In the genomic region with DNA sequence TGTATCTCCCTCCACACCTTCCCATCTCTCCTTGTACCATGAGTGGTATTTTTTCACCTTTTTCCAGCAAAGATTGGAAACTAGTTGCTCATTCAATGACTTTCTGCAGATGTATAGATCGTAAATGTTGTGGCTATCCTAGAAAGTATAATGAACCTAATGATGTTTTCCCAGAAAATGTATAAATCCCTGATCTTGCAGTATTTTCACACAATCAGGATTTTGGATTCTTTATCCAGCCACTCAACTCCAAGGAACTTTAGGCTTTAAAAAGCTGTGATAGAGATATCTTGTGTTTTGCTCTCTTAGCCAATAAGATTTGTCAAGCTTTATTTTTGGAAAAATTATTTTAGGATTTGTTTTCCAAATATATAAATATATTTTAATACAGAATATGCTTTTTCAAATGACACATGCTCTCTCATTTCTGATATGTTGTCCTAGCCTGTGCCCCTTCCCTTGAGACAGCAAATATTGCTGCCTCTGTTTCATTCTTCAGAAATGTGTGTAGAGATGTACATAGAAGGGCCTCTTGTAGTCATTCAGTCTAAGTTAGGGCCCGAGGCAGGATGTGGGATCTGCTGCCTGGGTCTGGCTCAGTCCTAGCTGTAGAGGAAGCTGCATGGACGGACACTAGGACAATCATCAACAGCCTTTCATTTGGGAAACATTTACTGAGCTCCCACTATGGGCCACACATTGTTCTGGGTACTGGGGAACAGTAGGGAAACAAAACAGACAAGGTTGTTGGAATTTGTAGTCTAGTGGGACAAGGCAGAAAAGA, we compare ENCODE assay signal across 37 cellular contexts.
DNase-seq lines count a peak whose midpoint lies in the region; ATAC-seq, FAIRE-seq and TF ChIP-seq lines count a peak whose summit lies in the region.
"Had no signal": no experiment of that assay in that cellular context is flagged by ENCODE, and none has a peak within 500 bp of the region (broad histone marks: within the 10 kb centered on the region; RNA-seq: fewer than 3 reads in every experiment).

No MANE protein-coding gene starts in this region.

- intact Hi-C loops in kidney (cut with DNase I): no loop called here

- peaks cover 4% of the 10 kb centered on the region; the same call in 1 of the 2 replicates for H3K36me3 Mint-ChIP-seq in WTC11
- no peaks in the 10 kb centered on the region for H3K36me3 Mint-ChIP-seq in endothelial cell (ENCODE audit: low read depth, unreplicated experiment)
- no peaks in the 10 kb centered on the region for H3K36me3 Mint-ChIP-seq in osteocyte (ENCODE audit: unreplicated experiment)
- H3K36me3 Mint-ChIP-seq: activated naive CD8-positive, alpha-beta T cell treated with anti-CD3 and anti-CD28 coated beads, Interleukin-2, amount 10 ng/mL, durations not matched to agents 7 days and 5 days; CD8-positive, alpha-beta memory T cell; natural killer cell had no signal

- no peak overlapping the region for H3K4me3 ChIP-seq in kidney (ENCODE audit: low read length in 2 of 2)
- H3K4me3 ChIP-seq: esophagus muscularis mucosa, lung, mucosa of descending colon, ovary, testis, vagina had no signal

- no peaks in the 10 kb centered on the region for H3K9me3 ChIP-seq in kidney (ENCODE audit: control insufficient read depth in 1 of 2, low read length in 2 of 2)
- H3K9me3 ChIP-seq: BE2C, esophagus muscularis mucosa, mucosa of descending colon, ovary, testis, vagina had no signal

- no peaks in the 10 kb centered on the region for H3K4me1 ChIP-seq in kidney (ENCODE audit: control insufficient read depth in 1 of 2, insufficient read depth in 1 of 2, low read depth in 1 of 2, low read length in 2 of 2)
- H3K4me1 ChIP-seq: BE2C, testis had no signal

- H3K36me3 ChIP-seq in kidney (ENCODE audit: control insufficient read depth in 1 of 2, insufficient read depth in 2 of 2, low read length in 2 of 2): no peaks in the 10 kb centered on the region
- H3K36me3 ChIP-seq: BE2C, esophagus muscularis mucosa, ovary, vagina, WERI-Rb-1 had no signal

- no peak for FAIRE-seq in HTR-8/SVneo (lab: Jason Lieb, UNC)
- no peak for FAIRE-seq in kidney (lab: Jason Lieb, UNC)
- FAIRE-seq: frontal cortex, G401.6, RCC 7860, small intestine had no signal

- CTCF ChIA-PET in WTC11 (lab: Charles Lee): interaction anchor here (0.5 to 1.5 kb wide), 6 partner anchors 16 to 211 kb away, joined by 3 to 4 read pairs (median 3); no protein-coding TSS in a partner anchor

- H3K27me3 Mint-ChIP-seq in WTC11 (ENCODE audit: low read depth) (peaks cover 21% of the 10 kb centered on the region), endothelial cell (ENCODE audit: unreplicated experiment) (peaks cover 16% of the 10 kb centered on the region), osteocyte (ENCODE audit: unreplicated experiment) (peaks cover 3% of the 10 kb centered on the region)

- peak overlapping the region; percentile 42; the same call in 1 of the 2 replicates for H3K4me3 Mint-ChIP-seq in WTC11
- no peak overlapping the region for H3K4me3 Mint-ChIP-seq in endothelial cell (ENCODE audit: unreplicated experiment)
- H3K4me3 Mint-ChIP-seq in osteocyte (ENCODE audit: unreplicated experiment): peak overlapping the region; percentile 11
- H3K4me3 Mint-ChIP-seq: activated CD4-positive, alpha-beta T cell treated with anti-CD3 and anti-CD28 coated beads, Interleukin-2, amount 10 ng/mL, durations not matched to agents 7 days and 5 days; activated naive CD8-positive, alpha-beta T cell treated with anti-CD3 and anti-CD28 coated beads, Interleukin-2, amount 10 ng/mL, durations not matched to agents 7 days and 5 days; central memory CD8-positive, alpha-beta T cell; natural killer cell; stimulated activated naive CD8-positive, alpha-beta T cell treated with anti-CD3 and anti-CD28 coated beads, Interleukin-15, Interleukin-2, amounts not matched to agents 100 ng/mL and 50 ng/mL, for 24 hours had no signal

- POLR2A ChIA-PET in WTC11 (lab: Charles Lee): no interaction called here

- no peak overlapping the region for H3K27ac Mint-ChIP-seq in WTC11
- H3K27ac Mint-ChIP-seq in endothelial cell (ENCODE audit: unreplicated experiment): peak overlapping the region; percentile 4
- no peak overlapping the region for H3K27ac Mint-ChIP-seq in osteocyte (ENCODE audit: unreplicated experiment)
- H3K27ac Mint-ChIP-seq: activated CD4-positive, alpha-beta T cell treated with anti-CD3 and anti-CD28 coated beads, Interleukin-2, amount 10 ng/mL, durations not matched to agents 7 days and 5 days; activated naive CD8-positive, alpha-beta T cell treated with anti-CD3 and anti-CD28 coated beads, Interleukin-2, amount 10 ng/mL, durations not matched to agents 7 days and 5 days; CD8-positive, alpha-beta memory T cell; natural killer cell; stimulated activated naive CD8-positive, alpha-beta T cell treated with anti-CD3 and anti-CD28 coated beads, Interleukin-15, Interleukin-2, amounts not matched to agents 100 ng/mL and 50 ng/mL, for 24 hours had no signal

- TF ChIP-seq CTCF in WTC11 (IDR thresholded peaks at IDR 0.05) (no peak), endothelial cell (IDR thresholded peaks at IDR 0.05; ENCODE audit: unreplicated experiment) (no peak), osteocyte (IDR thresholded peaks at IDR 0.05) (no peak), kidney (IDR thresholded peaks at IDR 0.05; ENCODE audit: borderline replicate concordance, extremely low read depth, insufficient read depth) (no peak)

- H3K4me1 Mint-ChIP-seq in WTC11 (peaks cover 69% of the 10 kb centered on the region), endothelial cell (ENCODE audit: unreplicated experiment) (peaks cover 13% of the 10 kb centered on the region), osteocyte (ENCODE audit: unreplicated experiment) (peaks cover 33% of the 10 kb centered on the region)

- no peak overlapping the region for H3K9ac ChIP-seq in kidney (ENCODE audit: low read length in 2 of 2)

- ATAC-seq in WTC11 (no peak), GM21447 (IDR thresholded peaks at IDR 0.05; ENCODE audit: unreplicated experiment) (no peak)
- ATAC-seq: mucosa of descending colon, natural killer cell had no signal

- H3K27ac ChIP-seq in kidney (ENCODE audit: low read depth in 2 of 2, low read length in 2 of 2): no peak overlapping the region
- H3K27ac ChIP-seq: esophagus muscularis mucosa, ovary, testis, vagina, WERI-Rb-1 had no signal

- DNase-seq in EH (ENCODE audit: low read depth): peak; percentile 60
- no peak for DNase-seq in WTC11 (ENCODE audit: low spot score)
- DNase-seq in endothelial cell (ENCODE audit: low spot score): no peak
- no peak for DNase-seq in osteocyte (ENCODE audit: extremely low spot score, unreplicated experiment)
- DNase-seq in HTR-8/SVneo (ENCODE audit: insufficient read length, low spot score): no peak
- DNase-seq in NCI-H128 (lab: John Stamatoyannopoulos, UW; ENCODE audit: unreplicated experiment): no peak
- no peak for DNase-seq in kidney
- DNase-seq: ACHN; activated CD4-positive, alpha-beta T cell treated with anti-CD3 and anti-CD28 coated beads, Interleukin-2, amount 10 ng/mL, durations not matched to agents 7 days and 5 days; activated effector memory CD4-positive, alpha-beta T cell treated with anti-CD3 and anti-CD28 coated beads, Interleukin-2, amount 50 U/mL, for 16 hours; activated naive CD8-positive, alpha-beta T cell treated with anti-CD3 and anti-CD28 coated beads, Interleukin-2, amount 10 ng/mL, durations not matched to agents 7 days and 5 days; BE2C; CD8-positive, alpha-beta memory T cell; DMS153; mucosa of descending colon; natural killer cell; NCI-H1092; NCI-H187; NCI-H446 treated with DMSO at 0.1 percent for 48 hours; NCI-H774; ovary; retina; small intestine; stimulated activated CD4-positive, alpha-beta T cell treated with anti-CD3 and anti-CD28 coated beads, Interleukin-1b, Interleukin-23, amount 100 ng/mL, for 48 hours; stimulated activated CD8-positive, alpha-beta memory T cell treated with anti-CD3 and anti-CD28 coated beads, Interleukin-4, amount 100 ng/mL, for 48 hours; T1000; testis; WERI-Rb-1 had no signal

- H3K9me3 Mint-ChIP-seq in WTC11 (peaks cover 5% of the 10 kb centered on the region), endothelial cell (ENCODE audit: unreplicated experiment) (no peaks in the 10 kb centered on the region), osteocyte (ENCODE audit: unreplicated experiment) (no peaks in the 10 kb centered on the region)
- H3K9me3 Mint-ChIP-seq: activated CD4-positive, alpha-beta T cell treated with anti-CD3 and anti-CD28 coated beads, Interleukin-2, amount 10 ng/mL, durations not matched to agents 7 days and 5 days; central memory CD8-positive, alpha-beta T cell; natural killer cell had no signal

TF ChIP-seq in WTC11, 78 proteins besides CTCF, POLR2A, EP300 and RAD21:
- TF ChIP-seq CBFB (CRISPR knock-in tag; IDR thresholded peaks at IDR 0.05; ENCODE audit: low read depth) (no peak), EMX1 (CRISPR knock-in tag; IDR thresholded peaks at IDR 0.05) (no peak), ZNF121 (CRISPR knock-in tag; IDR thresholded peaks at IDR 0.05) (peak; percentile 65; the same call in 1 of the 2 replicates)
